Comparison of ENCODE assay signal across 12 cellular contexts in genomic region chr13:49649244-49649962, GRCh38. TPM values are rescaled to one million over a fixed set of nuclear protein-coding genes. Genes with fewer than 3 reads are reported as not detected.
DNase-seq lines count a peak whose midpoint lies in the region; TF ChIP-seq lines count a peak whose summit lies in the region.
"Had no signal": no experiment of that assay in that cellular context is flagged by ENCODE, and none has a peak within 500 bp of the region (broad histone marks: within the 10 kb centered on the region; RNA-seq: fewer than 3 reads in every experiment).

No MANE protein-coding gene starts in this region.

- no peak overlapping the region for H4K91ac ChIP-seq in mesenchymal stem cell (ENCODE audit: low read length)

- WGBS in mesenchymal stem cell, result 42% methylated on average over 2 of the region's 5 CpGs

- H2BK12ac ChIP-seq in mesenchymal stem cell (ENCODE audit: low read length in 2 of 2), result no peak overlapping the region

- H3K14ac ChIP-seq in mesenchymal stem cell (ENCODE audit: low read length in 2 of 2), result no peak overlapping the region

- H3K4me3 Mint-ChIP-seq in CD8-positive, alpha-beta memory T cell, result no peak overlapping the region
- H3K4me3 Mint-ChIP-seq: dendritic cell treated with granulocyte-macrophage colony-stimulating factor and Interleukin-4, amounts not matched to agents 40 ng/mL and 50 ng/mL, for 4 days had no signal

- no peaks in the 10 kb centered on the region for H3K36me3 ChIP-seq in mesenchymal stem cell (ENCODE audit: control insufficient read depth in 1 of 2, insufficient read depth in 2 of 2, low read depth in 1 of 2, low read length in 2 of 2)
- H3K36me3 ChIP-seq in CD8-positive, alpha-beta memory T cell (ENCODE audit: insufficient read depth, low read length), result no peaks in the 10 kb centered on the region

- H2BK5ac ChIP-seq in mesenchymal stem cell (ENCODE audit: low read depth, low read length, poor library complexity, severe bottlenecking), result no peak overlapping the region

- TF ChIP-seq CTCF in C4-2B (conservative IDR thresholded peaks at IDR 0.05), result peak; percentile 75
- TF ChIP-seq CTCF in choroid plexus epithelial cell (conservative IDR thresholded peaks at IDR 0.05; ENCODE audit: low read depth, low read length), result peak; percentile 62

- peaks cover 4 to 9% (median 6%) of the 10 kb centered on the region in 3 donors for H3K4me1 Mint-ChIP-seq in CD8-positive, alpha-beta memory T cell

- no peak overlapping the region for H3K4me2 ChIP-seq in mesenchymal stem cell (ENCODE audit: low read length, poor library complexity, severe bottlenecking)

- H3K27me3 Mint-ChIP-seq in CD8-positive, alpha-beta memory T cell, result no peaks in the 10 kb centered on the region
- H3K27me3 Mint-ChIP-seq: dendritic cell treated with granulocyte-macrophage colony-stimulating factor and Interleukin-4, amounts not matched to agents 40 ng/mL and 50 ng/mL, for 4 days had no signal

- H3K18ac ChIP-seq in mesenchymal stem cell (ENCODE audit: low read depth in 1 of 2, low read length in 2 of 2), result peak overlapping the region; percentile 13 to 45

- H3K9me3 Mint-ChIP-seq in CD8-positive, alpha-beta memory T cell, result no peaks in the 10 kb centered on the region
- H3K9me3 Mint-ChIP-seq: dendritic cell treated with granulocyte-macrophage colony-stimulating factor and Interleukin-4, amounts not matched to agents 40 ng/mL and 50 ng/mL, for 4 days had no signal

- no peaks in the 10 kb centered on the region for H3K27me3 ChIP-seq in mesenchymal stem cell (ENCODE audit: control insufficient read depth in 1 of 2, insufficient read depth in 1 of 2, low read length in 2 of 2)
- no peaks in the 10 kb centered on the region for H3K27me3 ChIP-seq in CD8-positive, alpha-beta memory T cell (ENCODE audit: insufficient read depth, low read length, poor library complexity, severe bottlenecking)

- CTCF ChIA-PET in CD8-positive, alpha-beta memory T cell (lab: Charles Lee), result no interaction called here

- no peak overlapping the region for H3K9ac ChIP-seq in mesenchymal stem cell (ENCODE audit: low read length)
- H3K9ac ChIP-seq: parathyroid adenoma had no signal

- no peak overlapping the region for H3K4me3 ChIP-seq in choroid plexus epithelial cell (ENCODE audit: low read depth, low read length)
- no peak overlapping the region for H3K4me3 ChIP-seq in mesenchymal stem cell (ENCODE audit: insufficient read depth in 1 of 2, low read depth in 1 of 2, low read length in 2 of 2)
- no peak overlapping the region for H3K4me3 ChIP-seq in CD8-positive, alpha-beta memory T cell (ENCODE audit: low read length)

- H3K79me1 ChIP-seq in mesenchymal stem cell (replicated peaks; ENCODE audit: low read length, poor library complexity, severe bottlenecking), result no peaks in the 10 kb centered on the region

- no peak overlapping the region for H2AFZ ChIP-seq in mesenchymal stem cell (ENCODE audit: low read depth, low read length)
- H2AFZ ChIP-seq: parathyroid adenoma had no signal

- H2AK5ac ChIP-seq in mesenchymal stem cell (ENCODE audit: low read length, severe bottlenecking), result no peak overlapping the region

- no peak overlapping the region for H3K4ac ChIP-seq in mesenchymal stem cell (ENCODE audit: low read depth in 1 of 2, low read length in 2 of 2)

- peak overlapping the region in 1 of 8 donors; percentile 58 for H3K27ac Mint-ChIP-seq in CD8-positive, alpha-beta memory T cell
- H3K27ac Mint-ChIP-seq: dendritic cell treated with granulocyte-macrophage colony-stimulating factor and Interleukin-4, amounts not matched to agents 40 ng/mL and 50 ng/mL, for 4 days had no signal

- no peak overlapping the region for H2BK15ac ChIP-seq in mesenchymal stem cell (ENCODE audit: low read depth, poor library complexity, severe bottlenecking)

- H2BK120ac ChIP-seq in mesenchymal stem cell (ENCODE audit: low read depth, low read length), result no peak overlapping the region

- H3K36me3 Mint-ChIP-seq in CD8-positive, alpha-beta memory T cell, result peaks cover 0 to 2% (median 0%) of the 10 kb centered on the region in 3 donors

- peak overlapping the region; percentile 19 for H4K8ac ChIP-seq in mesenchymal stem cell (ENCODE audit: low read length)

- DNase-seq in M059J (ENCODE audit: low read depth), result peak; percentile 41
- peak; percentile 68 for DNase-seq in choroid plexus epithelial cell (ENCODE audit: low read depth)
- DNase-seq in mesenchymal stem cell, result peak; percentile 67
- no peak for DNase-seq in NCI-H187 (lab: John Stamatoyannopoulos, UW)
- no peak for DNase-seq in CD8-positive, alpha-beta memory T cell
- no peak for DNase-seq in MV-4-11 (lab: John Stamatoyannopoulos, UW)
- DNase-seq in activated T-cell treated with anti-CD3 and anti-CD28 coated beads for 4 hours, result no peak
- DNase-seq: activated CD4-positive, CD25-positive, alpha-beta regulatory T cell treated with anti-CD3 and anti-CD28 coated beads, Interleukin-2, amount 50 U/mL, for 72 hours; NCI-H1048 had no signal

- no peak overlapping the region for H3K27ac ChIP-seq in C4-2B
- H3K27ac ChIP-seq in mesenchymal stem cell (ENCODE audit: low read length, poor library complexity, severe bottlenecking), result no peak overlapping the region
- H3K27ac ChIP-seq in CD8-positive, alpha-beta memory T cell (ENCODE audit: low read depth, low read length), result no peak overlapping the region
- H3K27ac ChIP-seq: parathyroid adenoma had no signal

- H3K23ac ChIP-seq in mesenchymal stem cell (ENCODE audit: low read length in 2 of 2), result no peak overlapping the region

- H3K4me1 ChIP-seq in mesenchymal stem cell (ENCODE audit: control insufficient read depth, insufficient read depth, low read depth, low read length), result no peaks in the 10 kb centered on the region
- H3K4me1 ChIP-seq in CD8-positive, alpha-beta memory T cell (ENCODE audit: insufficient read depth, low read length), result peaks cover 8% of the 10 kb centered on the region
- H3K4me1 ChIP-seq: parathyroid adenoma had no signal

- POLR2A ChIA-PET in CD8-positive, alpha-beta memory T cell (lab: Charles Lee), result no interaction called here

- no peaks in the 10 kb centered on the region for H3K9me3 ChIP-seq in mesenchymal stem cell (ENCODE audit: control insufficient read depth, low read length)
- H3K9me3 ChIP-seq in CD8-positive, alpha-beta memory T cell (ENCODE audit: low read length), result no peaks in the 10 kb centered on the region

RNA-seq across cellular contexts. Expression of gene ARL11, which starts 21.1 kb away (rescaled TPM):
- total RNA-seq in M059J (2014; rRNA removed; shearing (Covaris generic)), result not detected in 2 replicates
- polyA plus RNA-seq in mesenchymal stem cell (2013, experiment 1 of 2), result 0.01 TPM
- polyA plus RNA-seq in mesenchymal stem cell (2013, experiment 2 of 2), result 0.01 TPM
- total RNA-seq in CD8-positive, alpha-beta memory T cell, result under 1 TPM; 0.20 to 0.38 TPM
- 0.31 TPM for polyA plus RNA-seq in CD8-positive, alpha-beta memory T cell

RNA-seq across cellular contexts. Expression of gene EBPL, which starts 41.9 kb away (rescaled TPM):
- total RNA-seq in M059J (2014; rRNA removed; shearing (Covaris generic)), result 70.8 and 91.9 TPM in 2 replicates
- polyA plus RNA-seq in mesenchymal stem cell (2013, experiment 1 of 2), result 64.8 TPM
- 66.7 TPM for polyA plus RNA-seq in mesenchymal stem cell (2013, experiment 2 of 2)
- total RNA-seq in CD8-positive, alpha-beta memory T cell, result 10 to 100 TPM; 47.9 to 51.6 TPM
- polyA plus RNA-seq in CD8-positive, alpha-beta memory T cell, result 53.3 TPM

Comparison
In these comparisons a context has a peak if more than half of its experiments do, and no peak if none do; other contexts are left out.
1. DNase-seq: peak in M059J (single experiment), choroid plexus epithelial cell (single experiment) and mesenchymal stem cell (single experiment); none in NCI-H187 (0 of 2), CD8-positive, alpha-beta memory T cell (0 of 5), MV-4-11 (single experiment) and activated T-cell treated with anti-CD3 and anti-CD28 coated beads for 4 hours (single experiment).